ENCODE assay signal across 11 cellular contexts in genomic region chr6:134898575-134898974, GRCh38. TPM values are rescaled to one million over a fixed set of nuclear protein-coding genes. Genes with fewer than 3 reads are reported as not detected.
"Had no signal": no experiment of that assay in that cellular context is flagged by ENCODE, and none has a peak within 500 bp of the region (broad histone marks: within the 10 kb centered on the region; RNA-seq: fewer than 3 reads in every experiment).

No MANE protein-coding gene starts in this region.

- H3K27ac ChIP-seq: GM23248, HL-60 had no signal

- H2AFZ ChIP-seq: GM23248 had no signal

- H3K36me3 ChIP-seq: HAP-1 had no signal

- DNase-seq: GM23248, GOT3, H7, HFFc6, IMR-90, KG1 had no signal

- H3K4me1 ChIP-seq: HAP-1 had no signal

- H3K4me3 ChIP-seq: GM23248, HAP-1, K562 had no signal

- H3K9ac ChIP-seq: GM23248 had no signal

- H3K9me3 ChIP-seq: HAP-1 had no signal

- ATAC-seq: HCT116, K562 had no signal

RNA-seq across cellular contexts. Expression of gene ALDH8A1, which starts 51.3 kb away (rescaled TPM):
- total RNA-seq: GM23248, H4, HFFc6 had no signal
- polyA plus RNA-seq: GM23248 had no signal
